In the genomic region with DNA sequence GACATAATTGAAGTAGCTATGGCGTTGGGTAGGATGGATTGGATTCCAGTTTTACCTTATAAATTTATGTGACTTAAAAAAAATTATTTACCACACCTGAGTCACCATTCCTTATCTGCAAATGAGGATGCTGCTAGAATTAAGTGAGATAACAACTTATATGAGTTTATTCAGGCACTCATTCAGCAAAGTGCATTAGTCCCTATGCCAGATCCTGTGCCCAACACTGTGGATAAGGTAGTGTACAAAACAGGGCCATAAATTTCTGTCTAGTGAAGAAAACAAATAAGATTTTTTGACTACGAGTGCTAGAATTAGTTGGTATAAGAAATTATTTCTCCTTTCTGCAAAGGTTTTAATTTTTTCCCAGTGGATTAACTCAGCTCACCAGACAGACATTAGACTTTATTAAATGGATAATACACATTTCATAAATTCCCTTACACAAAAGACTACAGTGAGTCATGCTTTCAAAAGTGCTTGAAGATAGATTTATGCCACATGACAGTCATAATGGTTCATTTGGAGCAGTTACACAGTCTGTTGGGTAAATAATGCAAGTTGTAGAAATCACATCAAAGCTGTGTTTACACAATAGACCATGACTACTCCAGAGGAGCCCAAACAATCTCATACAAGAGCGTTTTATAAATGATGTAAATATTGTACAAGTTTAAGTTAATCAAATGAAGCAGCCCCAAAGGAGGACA, we compare ENCODE assay signal across 1 cellular context.
A peak's percentile ranks its signal among the peaks of the same experiment; 100 is the strongest.
TF ChIP-seq lines count a peak whose summit lies in the region.

No MANE protein-coding gene starts in this region.

TF ChIP-seq in HepG2, 621 proteins besides CTCF, POLR2A, EP300 and RAD21 (continued from another document and continues in another):
- TF ChIP-seq, protein P1, sequence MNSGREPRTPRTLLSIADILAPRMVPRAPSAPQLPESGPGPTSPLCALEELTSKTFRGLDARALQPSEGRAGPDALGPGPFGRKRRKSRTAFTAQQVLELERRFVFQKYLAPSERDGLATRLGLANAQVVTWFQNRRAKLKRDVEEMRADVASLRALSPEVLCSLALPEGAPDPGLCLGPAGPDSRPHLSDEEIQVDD (CRISPR knock-in tag; IDR thresholded peaks at IDR 0.05; ENCODE audit: borderline replicate concordance) = no peak
- no peak for TF ChIP-seq JUND (CRISPR knock-in tag; IDR thresholded peaks at IDR 0.05)
- TF ChIP-seq, protein P2, sequence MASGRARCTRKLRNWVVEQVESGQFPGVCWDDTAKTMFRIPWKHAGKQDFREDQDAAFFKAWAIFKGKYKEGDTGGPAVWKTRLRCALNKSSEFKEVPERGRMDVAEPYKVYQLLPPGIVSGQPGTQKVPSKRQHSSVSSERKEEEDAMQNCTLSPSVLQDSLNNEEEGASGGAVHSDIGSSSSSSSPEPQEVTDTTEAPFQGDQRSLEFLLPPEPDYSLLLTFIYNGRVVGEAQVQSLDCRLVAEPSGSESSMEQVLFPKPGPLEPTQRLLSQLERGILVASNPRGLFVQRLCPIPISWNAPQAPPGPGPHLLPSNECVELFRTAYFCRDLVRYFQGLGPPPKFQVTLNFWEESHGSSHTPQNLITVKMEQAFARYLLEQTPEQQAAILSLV (CRISPR knock-in tag; IDR thresholded peaks at IDR 0.05; ENCODE audit: borderline replicate concordance) = no peak
- no peak for TF ChIP-seq POLR2AphosphoS5 (IDR thresholded peaks at IDR 0.05; ENCODE audit: low read depth, low read length)
- no peak for TF ChIP-seq ZNF329 (CRISPR knock-in tag; IDR thresholded peaks at IDR 0.05; ENCODE audit: low read depth)
- TF ChIP-seq CREB1 (IDR thresholded peaks at IDR 0.05) = no peak
- 0 out of 2 replicates have a peak, but pooled peaks have one; percentile 14 for TF ChIP-seq CREB1 (CRISPR knock-in tag; IDR thresholded peaks at IDR 0.05)
- TF ChIP-seq ZNF282 (IDR thresholded peaks at IDR 0.05; ENCODE audit: partially characterized antibody) = no peak
- TF ChIP-seq, protein P3, sequence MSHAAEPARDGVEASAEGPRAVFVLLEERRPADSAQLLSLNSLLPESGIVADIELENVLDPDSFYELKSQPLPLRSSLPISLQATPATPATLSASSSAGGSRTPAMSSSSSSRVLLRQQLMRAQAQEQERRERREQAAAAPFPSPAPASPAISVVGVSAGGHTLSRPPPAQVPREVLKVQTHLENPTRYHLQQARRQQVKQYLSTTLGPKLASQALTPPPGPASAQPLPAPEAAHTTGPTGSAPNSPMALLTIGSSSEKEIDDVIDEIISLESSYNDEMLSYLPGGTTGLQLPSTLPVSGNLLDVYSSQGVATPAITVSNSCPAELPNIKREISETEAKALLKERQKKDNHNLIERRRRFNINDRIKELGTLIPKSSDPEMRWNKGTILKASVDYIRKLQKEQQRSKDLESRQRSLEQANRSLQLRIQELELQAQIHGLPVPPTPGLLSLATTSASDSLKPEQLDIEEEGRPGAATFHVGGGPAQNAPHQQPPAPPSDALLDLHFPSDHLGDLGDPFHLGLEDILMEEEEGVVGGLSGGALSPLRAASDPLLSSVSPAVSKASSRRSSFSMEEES (CRISPR knock-in tag; IDR thresholded peaks at IDR 0.05) = peak; percentile 82
- no peak for TF ChIP-seq ZZZ3 (CRISPR knock-in tag; IDR thresholded peaks at IDR 0.05; ENCODE audit: borderline replicate concordance)
- TF ChIP-seq, protein P4, sequence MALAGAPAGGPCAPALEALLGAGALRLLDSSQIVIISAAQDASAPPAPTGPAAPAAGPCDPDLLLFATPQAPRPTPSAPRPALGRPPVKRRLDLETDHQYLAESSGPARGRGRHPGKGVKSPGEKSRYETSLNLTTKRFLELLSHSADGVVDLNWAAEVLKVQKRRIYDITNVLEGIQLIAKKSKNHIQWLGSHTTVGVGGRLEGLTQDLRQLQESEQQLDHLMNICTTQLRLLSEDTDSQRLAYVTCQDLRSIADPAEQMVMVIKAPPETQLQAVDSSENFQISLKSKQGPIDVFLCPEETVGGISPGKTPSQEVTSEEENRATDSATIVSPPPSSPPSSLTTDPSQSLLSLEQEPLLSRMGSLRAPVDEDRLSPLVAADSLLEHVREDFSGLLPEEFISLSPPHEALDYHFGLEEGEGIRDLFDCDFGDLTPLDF (CRISPR knock-in tag; IDR thresholded peaks at IDR 0.05) = no peak
- TF ChIP-seq, protein P5, sequence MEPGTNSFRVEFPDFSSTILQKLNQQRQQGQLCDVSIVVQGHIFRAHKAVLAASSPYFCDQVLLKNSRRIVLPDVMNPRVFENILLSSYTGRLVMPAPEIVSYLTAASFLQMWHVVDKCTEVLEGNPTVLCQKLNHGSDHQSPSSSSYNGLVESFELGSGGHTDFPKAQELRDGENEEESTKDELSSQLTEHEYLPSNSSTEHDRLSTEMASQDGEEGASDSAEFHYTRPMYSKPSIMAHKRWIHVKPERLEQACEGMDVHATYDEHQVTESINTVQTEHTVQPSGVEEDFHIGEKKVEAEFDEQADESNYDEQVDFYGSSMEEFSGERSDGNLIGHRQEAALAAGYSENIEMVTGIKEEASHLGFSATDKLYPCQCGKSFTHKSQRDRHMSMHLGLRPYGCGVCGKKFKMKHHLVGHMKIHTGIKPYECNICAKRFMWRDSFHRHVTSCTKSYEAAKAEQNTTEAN (CRISPR knock-in tag; conservative IDR thresholded peaks at IDR 0.05) = no peak
- TF ChIP-seq KDM2A (CRISPR knock-in tag; IDR thresholded peaks at IDR 0.05; ENCODE audit: borderline replicate concordance, low read depth) = no peak
- peak; percentile 81 for TF ChIP-seq FOXA1 (IDR thresholded peaks at IDR 0.05)
- TF ChIP-seq FOXA1 (CRISPR knock-in tag; IDR thresholded peaks at IDR 0.05) = peak; percentile 81
- TF ChIP-seq HOXD1 (CRISPR knock-in tag; IDR thresholded peaks at IDR 0.05) = no peak
- no peak for TF ChIP-seq MEIS2 (CRISPR knock-in tag; IDR thresholded peaks at IDR 0.05)
- no peak for TF ChIP-seq ZNF350 (CRISPR knock-in tag; IDR thresholded peaks at IDR 0.05; ENCODE audit: borderline replicate concordance, low read depth)
- no peak for TF ChIP-seq DMAP1 (CRISPR knock-in tag; IDR thresholded peaks at IDR 0.05)
- no peak for TF ChIP-seq SP140L (CRISPR knock-in tag; IDR thresholded peaks at IDR 0.05; ENCODE audit: borderline replicate concordance)
- TF ChIP-seq, protein P6, sequence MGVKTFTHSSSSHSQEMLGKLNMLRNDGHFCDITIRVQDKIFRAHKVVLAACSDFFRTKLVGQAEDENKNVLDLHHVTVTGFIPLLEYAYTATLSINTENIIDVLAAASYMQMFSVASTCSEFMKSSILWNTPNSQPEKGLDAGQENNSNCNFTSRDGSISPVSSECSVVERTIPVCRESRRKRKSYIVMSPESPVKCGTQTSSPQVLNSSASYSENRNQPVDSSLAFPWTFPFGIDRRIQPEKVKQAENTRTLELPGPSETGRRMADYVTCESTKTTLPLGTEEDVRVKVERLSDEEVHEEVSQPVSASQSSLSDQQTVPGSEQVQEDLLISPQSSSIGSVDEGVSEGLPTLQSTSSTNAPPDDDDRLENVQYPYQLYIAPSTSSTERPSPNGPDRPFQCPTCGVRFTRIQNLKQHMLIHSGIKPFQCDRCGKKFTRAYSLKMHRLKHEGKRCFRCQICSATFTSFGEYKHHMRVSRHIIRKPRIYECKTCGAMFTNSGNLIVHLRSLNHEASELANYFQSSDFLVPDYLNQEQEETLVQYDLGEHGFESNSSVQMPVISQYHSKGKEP (CRISPR knock-in tag; IDR thresholded peaks at IDR 0.05) = no peak
- TF ChIP-seq ZBTB38 (CRISPR knock-in tag; IDR thresholded peaks at IDR 0.05) = no peak
- TF ChIP-seq, protein P7, sequence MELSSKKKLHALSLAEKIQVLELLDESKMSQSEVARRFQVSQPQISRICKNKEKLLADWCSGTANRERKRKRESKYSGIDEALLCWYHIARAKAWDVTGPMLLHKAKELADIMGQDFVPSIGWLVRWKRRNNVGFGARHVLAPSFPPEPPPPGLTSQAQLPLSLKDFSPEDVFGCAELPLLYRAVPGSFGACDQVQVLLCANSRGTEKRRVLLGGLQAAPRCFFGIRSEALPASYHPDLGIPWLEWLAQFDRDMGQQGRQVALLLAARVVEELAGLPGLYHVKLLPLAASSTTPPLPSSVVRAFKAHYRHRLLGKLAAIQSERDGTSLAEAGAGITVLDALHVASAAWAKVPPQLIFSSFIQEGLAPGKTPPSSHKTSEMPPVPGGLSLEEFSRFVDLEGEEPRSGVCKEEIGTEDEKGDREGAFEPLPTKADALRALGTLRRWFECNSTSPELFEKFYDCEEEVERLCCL (CRISPR knock-in tag; IDR thresholded peaks at IDR 0.05; ENCODE audit: borderline replicate concordance) = no peak
- TF ChIP-seq, protein P8, sequence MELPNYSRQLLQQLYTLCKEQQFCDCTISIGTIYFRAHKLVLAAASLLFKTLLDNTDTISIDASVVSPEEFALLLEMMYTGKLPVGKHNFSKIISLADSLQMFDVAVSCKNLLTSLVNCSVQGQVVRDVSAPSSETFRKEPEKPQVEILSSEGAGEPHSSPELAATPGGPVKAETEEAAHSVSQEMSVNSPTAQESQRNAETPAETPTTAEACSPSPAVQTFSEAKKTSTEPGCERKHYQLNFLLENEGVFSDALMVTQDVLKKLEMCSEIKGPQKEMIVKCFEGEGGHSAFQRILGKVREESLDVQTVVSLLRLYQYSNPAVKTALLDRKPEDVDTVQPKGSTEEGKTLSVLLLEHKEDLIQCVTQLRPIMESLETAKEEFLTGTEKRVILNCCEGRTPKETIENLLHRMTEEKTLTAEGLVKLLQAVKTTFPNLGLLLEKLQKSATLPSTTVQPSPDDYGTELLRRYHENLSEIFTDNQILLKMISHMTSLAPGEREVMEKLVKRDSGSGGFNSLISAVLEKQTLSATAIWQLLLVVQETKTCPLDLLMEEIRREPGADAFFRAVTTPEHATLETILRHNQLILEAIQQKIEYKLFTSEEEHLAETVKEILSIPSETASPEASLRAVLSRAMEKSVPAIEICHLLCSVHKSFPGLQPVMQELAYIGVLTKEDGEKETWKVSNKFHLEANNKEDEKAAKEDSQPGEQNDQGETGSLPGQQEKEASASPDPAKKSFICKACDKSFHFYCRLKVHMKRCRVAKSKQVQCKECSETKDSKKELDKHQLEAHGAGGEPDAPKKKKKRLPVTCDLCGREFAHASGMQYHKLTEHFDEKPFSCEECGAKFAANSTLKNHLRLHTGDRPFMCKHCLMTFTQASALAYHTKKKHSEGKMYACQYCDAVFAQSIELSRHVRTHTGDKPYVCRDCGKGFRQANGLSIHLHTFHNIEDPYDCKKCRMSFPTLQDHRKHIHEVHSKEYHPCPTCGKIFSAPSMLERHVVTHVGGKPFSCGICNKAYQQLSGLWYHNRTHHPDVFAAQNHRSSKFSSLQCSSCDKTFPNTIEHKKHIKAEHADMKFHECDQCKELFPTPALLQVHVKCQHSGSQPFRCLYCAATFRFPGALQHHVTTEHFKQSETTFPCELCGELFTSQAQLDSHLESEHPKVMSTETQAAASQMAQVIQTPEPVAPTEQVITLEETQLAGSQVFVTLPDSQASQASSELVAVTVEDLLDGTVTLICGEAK (IDR thresholded peaks at IDR 0.05) = no peak
- TF ChIP-seq, protein P8 (CRISPR knock-in tag; IDR thresholded peaks at IDR 0.05) = no peak
- no peak for TF ChIP-seq SMC3 (IDR thresholded peaks at IDR 0.05; ENCODE audit: low read length)
- TF ChIP-seq SNAI1 (CRISPR knock-in tag; IDR thresholded peaks at IDR 0.05; ENCODE audit: borderline replicate concordance) = no peak
- TF ChIP-seq TBP (CRISPR knock-in tag; IDR thresholded peaks at IDR 0.05) = no peak
